In genomic region chr7:47502240-47502877, GRCh38 we compare ENCODE assay signal across 1 cellular context.
TF ChIP-seq lines count a peak whose summit lies in the region.

No MANE protein-coding gene starts in this region.

TF ChIP-seq in HEK293, 187 proteins besides CTCF, POLR2A, EP300 and RAD21 (continued from another document and continues in another):
- TF ChIP-seq ZNF449 (tag by site-specific recombination; IDR thresholded peaks at IDR 0.05), result no peak
- peak; percentile 92 for TF ChIP-seq FEZF1 (tag by site-specific recombination; IDR thresholded peaks at IDR 0.05)
- TF ChIP-seq ZNF239 (tag by site-specific recombination; IDR thresholded peaks at IDR 0.05), result no peak
- TF ChIP-seq ZBTB10 (tag by site-specific recombination; IDR thresholded peaks at IDR 0.05), result no peak
- TF ChIP-seq ZNF664 (tag by site-specific recombination; IDR thresholded peaks at IDR 0.05), result no peak
- TF ChIP-seq IKZF3 (tag by site-specific recombination; IDR thresholded peaks at IDR 0.05), result no peak
- TF ChIP-seq ZNF513 (tag by site-specific recombination; IDR thresholded peaks at IDR 0.05), result no peak
- no peak for TF ChIP-seq ZNF530 (tag by site-specific recombination; IDR thresholded peaks at IDR 0.05; ENCODE audit: low read depth)
- no peak for TF ChIP-seq MYNN (tag by site-specific recombination; IDR thresholded peaks at IDR 0.05; ENCODE audit: borderline replicate concordance)
- TF ChIP-seq REST (tag by site-specific recombination; IDR thresholded peaks at IDR 0.05), result peak; percentile 74
- no peak for TF ChIP-seq ZFP37 (tag by site-specific recombination; IDR thresholded peaks at IDR 0.05)
- TF ChIP-seq ZNF776 (tag by site-specific recombination; IDR thresholded peaks at IDR 0.05; ENCODE audit: borderline replicate concordance), result no peak
- TF ChIP-seq KLF17 (tag by site-specific recombination; IDR thresholded peaks at IDR 0.05), result no peak
- TF ChIP-seq ZNF398 (tag by site-specific recombination; IDR thresholded peaks at IDR 0.05), result no peak
- no peak for TF ChIP-seq SCRT2 (tag by site-specific recombination; IDR thresholded peaks at IDR 0.05)
- no peak for TF ChIP-seq ZNF610 (tag by site-specific recombination; IDR thresholded peaks at IDR 0.05; ENCODE audit: borderline replicate concordance)
- TF ChIP-seq ZNF280D (tag by site-specific recombination; IDR thresholded peaks at IDR 0.05), result no peak
- TF ChIP-seq BCL11A (tag by site-specific recombination; IDR thresholded peaks at IDR 0.05; ENCODE audit: low read depth), result no peak
- TF ChIP-seq ZNF768 (tag by site-specific recombination; IDR thresholded peaks at IDR 0.05), result no peak
- TF ChIP-seq ZFP69B (tag by site-specific recombination; IDR thresholded peaks at IDR 0.05), result no peak
- TF ChIP-seq ZNF341 (tag by site-specific recombination; IDR thresholded peaks at IDR 0.05; ENCODE audit: low read depth), result 0 out of 2 replicates have a peak, but pooled peaks have one; percentile 19
- no peak for TF ChIP-seq ZNF292 (tag by site-specific recombination; IDR thresholded peaks at IDR 0.05; ENCODE audit: borderline replicate concordance, low read depth)
- TF ChIP-seq ZNF223 (tag by site-specific recombination; IDR thresholded peaks at IDR 0.05), result no peak
- TF ChIP-seq ZNF544 (tag by site-specific recombination; IDR thresholded peaks at IDR 0.05), result no peak
- TF ChIP-seq ZNF10 (tag by site-specific recombination; IDR thresholded peaks at IDR 0.05), result no peak
- TF ChIP-seq ZNF600 (tag by site-specific recombination; IDR thresholded peaks at IDR 0.05), result no peak
- TF ChIP-seq ZNF473 (tag by site-specific recombination; IDR thresholded peaks at IDR 0.05), result no peak
- no peak for TF ChIP-seq ZNF488 (tag by site-specific recombination; IDR thresholded peaks at IDR 0.05)
- no peak for TF ChIP-seq ZNF138 (tag by site-specific recombination; IDR thresholded peaks at IDR 0.05; ENCODE audit: borderline replicate concordance)
- no peak for TF ChIP-seq ZNF169 (tag by site-specific recombination; IDR thresholded peaks at IDR 0.05)
- TF ChIP-seq PRDM10 (tag by site-specific recombination; IDR thresholded peaks at IDR 0.05), result 0 out of 2 replicates have a peak, but pooled peaks have one; percentile 8
